8 cellular contexts compared by ENCODE assay signal in genomic region chr11:118916842-118917388, GRCh38. TPM values are rescaled to one million over a fixed set of nuclear protein-coding genes. Genes with fewer than 3 reads are reported as not detected.
DNase-seq lines count a peak whose midpoint lies in the region; ATAC-seq, FAIRE-seq and TF ChIP-seq lines count a peak whose summit lies in the region.

No MANE protein-coding gene starts in this region.

- H3K36me3 ChIP-seq in Panc1 (ENCODE audit: control insufficient read depth, insufficient read depth, low read length) (peaks cover 3% of the 10 kb centered on the region), esophagus (ENCODE audit: control insufficient read depth in 2 of 2, insufficient read depth in 2 of 2, low read length in 1 of 2) (no peaks in the 10 kb centered on the region)

- BruUV-seq in Panc1 (replicated peaks; lab: Mats Ljungman, UMichigan) = TSS peak; percentile 26

- H3K4me1 ChIP-seq in Panc1 (ENCODE audit: control insufficient read depth, insufficient read depth, low read length) = peaks cover 97% of the 10 kb centered on the region
- H3K4me1 ChIP-seq in esophagus (ENCODE audit: control insufficient read depth in 2 of 2, insufficient read depth in 2 of 2, low read length in 1 of 2) = peaks cover 43 to 84% of the 10 kb centered on the region in 2 donors

- peak overlapping the region; percentile 2 to 47; a peak in 3 of 4 replicates for H3K4me3 ChIP-seq in Panc1 (ENCODE audit: low read depth in 2 of 2, low read length in 2 of 2)
- H3K4me3 ChIP-seq in esophagus (ENCODE audit: low read depth in 1 of 2, low read length in 2 of 2) = no peak overlapping the region

- no peaks in the 10 kb centered on the region for H3K9me3 Mint-ChIP-seq in CD4-positive, alpha-beta T cell
- no peaks in the 10 kb centered on the region for H3K9me3 Mint-ChIP-seq in osteocyte (ENCODE audit: unreplicated experiment)

- no peak for TF ChIP-seq CTCF in CD4-positive, alpha-beta T cell (IDR thresholded peaks at IDR 0.05)
- no peak for TF ChIP-seq CTCF in Panc1 (IDR thresholded peaks at IDR 0.05)
- no peak for TF ChIP-seq CTCF in osteocyte (IDR thresholded peaks at IDR 0.05)

- FAIRE-seq in GM19239 (lab: Jason Lieb, UNC) = no peak

- intact Hi-C loops in CD4-positive, alpha-beta T cell (cut with DNase I, micrococcal nuclease) = no loop called here
- intact Hi-C loops in Panc1 (cut with micrococcal nuclease; ENCODE audit: unreplicated experiment) = no loop called here

- 19 to 27% methylated on average over 8 of the region's 8 CpGs for WGBS in esophagus, 2 donors

- in situ Hi-C loops in Panc1 (cut with HindIII; ENCODE audit: low pct_unique_long_range_greater_than_20kb, low sequenced_read_pairs) = no loop called here

- H3K27ac Mint-ChIP-seq in CD4-positive, alpha-beta T cell = peak overlapping the region; percentile 100
- peak overlapping the region; percentile 100 for H3K27ac Mint-ChIP-seq in osteocyte (ENCODE audit: unreplicated experiment)

- DNase-seq in CD4-positive, alpha-beta T cell = no peak
- no peak for DNase-seq in Panc1 (ENCODE audit: low read depth, low spot score)
- DNase-seq in osteocyte (ENCODE audit: extremely low spot score, unreplicated experiment) = no peak
- no peak for DNase-seq in activated gamma-delta T cell treated with Interleukin-2 at 50 U/mL for 16 hours
- DNase-seq in GM19239 (ENCODE audit: insufficient read length, low spot score) = no peak
- no peak for DNase-seq in activated CD4-positive, alpha-beta T cell treated with anti-CD3 and anti-CD28 coated beads, Interleukin-2, amount 50 U/mL, for 4 hours

- POLR2A ChIA-PET in CD4-positive, alpha-beta T cell (lab: Charles Lee) = interaction anchor here (1.0 to 10.4 kb wide), 3 partner anchors 21 to 127 kb away, joined by 3 to 157 read pairs (median 4); partner anchors contain the start of gene DDX6
- POLR2A ChIA-PET in Panc1 (lab: Charles Lee) = interaction anchor here (0.6 kb wide), 1 partner anchor 9 kb away, joined by 4 read pairs; no protein-coding TSS in a partner anchor

- H3K36me3 Mint-ChIP-seq in CD4-positive, alpha-beta T cell (ENCODE audit: low read depth) = peaks cover 61% of the 10 kb centered on the region
- no peaks in the 10 kb centered on the region for H3K36me3 Mint-ChIP-seq in osteocyte (ENCODE audit: unreplicated experiment)

- H3K4me3 Mint-ChIP-seq in CD4-positive, alpha-beta T cell = peak overlapping the region; percentile 92
- H3K4me3 Mint-ChIP-seq in osteocyte (ENCODE audit: unreplicated experiment) = peak overlapping the region; percentile 75

- peaks cover 89% of the 10 kb centered on the region for H3K4me1 Mint-ChIP-seq in CD4-positive, alpha-beta T cell (ENCODE audit: low read depth)
- H3K4me1 Mint-ChIP-seq in osteocyte (ENCODE audit: unreplicated experiment) = peaks cover 96% of the 10 kb centered on the region

- H3K27me3 ChIP-seq in CD4-positive, alpha-beta T cell (ENCODE audit: control insufficient read depth, insufficient read depth, low read length) = no peaks in the 10 kb centered on the region
- H3K27me3 ChIP-seq in Panc1 (ENCODE audit: control insufficient read depth, insufficient read depth, low read length) = no peaks in the 10 kb centered on the region
- H3K27me3 ChIP-seq in esophagus (ENCODE audit: control insufficient read depth in 1 of 2, insufficient read depth in 2 of 2, low read length in 2 of 2) = no peaks in the 10 kb centered on the region

- no peaks in the 10 kb centered on the region for H3K9me3 ChIP-seq in CD4-positive, alpha-beta T cell (ENCODE audit: control insufficient read depth, low read length)
- H3K9me3 ChIP-seq in Panc1 (ENCODE audit: control insufficient read depth, insufficient read depth, low read depth, low read length) (no peaks in the 10 kb centered on the region), esophagus (ENCODE audit: control insufficient read depth in 2 of 2, insufficient read depth in 1 of 2, low read depth in 1 of 2, low read length in 1 of 2) (no peaks in the 10 kb centered on the region)

- peak overlapping the region; percentile 96 for H3K27ac ChIP-seq in CD4-positive, alpha-beta T cell (ENCODE audit: low read depth, low read length)
- H3K27ac ChIP-seq in Panc1 (ENCODE audit: low read length) = peak overlapping the region; percentile 99
- H3K27ac ChIP-seq in esophagus (ENCODE audit: low read depth in 2 of 2, low read length in 1 of 2) = peak overlapping the region; percentile 98 to 99

- no peaks in the 10 kb centered on the region for H3K27me3 Mint-ChIP-seq in CD4-positive, alpha-beta T cell
- no peaks in the 10 kb centered on the region for H3K27me3 Mint-ChIP-seq in osteocyte (ENCODE audit: unreplicated experiment)

- ATAC-seq in CD4-positive, alpha-beta T cell (ENCODE audit: poor library complexity) = no peak
- ATAC-seq in Panc1 = no peak
- ATAC-seq in GM19463 (IDR thresholded peaks at IDR 0.05; ENCODE audit: unreplicated experiment) = no peak

- CTCF ChIA-PET in CD4-positive, alpha-beta T cell (lab: Charles Lee) = interaction anchor here (0.5 kb wide), 1 partner anchor 156 kb away, joined by 5 read pairs; no protein-coding TSS in a partner anchor
- CTCF ChIA-PET in Panc1 (lab: Charles Lee) = no interaction called here

RNA-seq across cellular contexts. Expression of gene BCL9L, which starts 8.8 kb away (rescaled TPM):
- total RNA-seq in CD4-positive, alpha-beta T cell = 100 to 1,000 TPM; 326 to 332 TPM
- 234 TPM for total RNA-seq in Panc1 (2021; ENCODE audit: unreplicated experiment)
- polyA plus RNA-seq in Panc1 (2012; ENCODE audit: insufficient read length) = 207 TPM
- 10 to 100 TPM in 1 of 2 donors, 1 to 10 TPM in 1; 8.5 to 30.4 TPM for polyA plus RNA-seq in esophagus
- total RNA-seq in osteocyte = 115 and 122 TPM in 2 replicates

RNA-seq across cellular contexts. Expression of gene CXCR5, which starts 33.2 kb away (rescaled TPM):
- total RNA-seq in CD4-positive, alpha-beta T cell = 10 to 100 TPM; 13.2 to 14.3 TPM
- total RNA-seq in Panc1 (2021; ENCODE audit: unreplicated experiment) (not detected), osteocyte (not detected in 2 replicates)
- not detected for polyA plus RNA-seq in Panc1 (2012; ENCODE audit: insufficient read length)
- polyA plus RNA-seq in esophagus = under 1 TPM; 0.11 to 0.18 TPM

RNA-seq across cellular contexts. Expression of gene UPK2, which starts 39.2 kb away (rescaled TPM):
- total RNA-seq in CD4-positive, alpha-beta T cell = under 1 TPM in 1 of 2 experiments, not detected in 1; 0.27 TPM
- total RNA-seq in Panc1 (2021; ENCODE audit: unreplicated experiment) (0.92 TPM), osteocyte (0.42 and 0.86 TPM in 2 replicates)
- 4.6 TPM for polyA plus RNA-seq in Panc1 (2012; ENCODE audit: insufficient read length)
- polyA plus RNA-seq in esophagus = 10 to 100 TPM in 1 of 2 donors, 1 to 10 TPM in 1; 1.1 to 11.2 TPM

RNA-seq across cellular contexts. Expression of gene FOXR1, which starts 54.6 kb away (rescaled TPM):
- total RNA-seq in CD4-positive, alpha-beta T cell = not detected
- total RNA-seq in Panc1 (2021; ENCODE audit: unreplicated experiment) = not detected
- not detected for polyA plus RNA-seq in Panc1 (2012; ENCODE audit: insufficient read length)
- polyA plus RNA-seq in esophagus = not detected
- total RNA-seq in osteocyte = not detected in 2 replicates

Comparison
In these comparisons a context has a peak if more than half of its experiments do, and no peak if none do; other contexts are left out.
1. H3K4me3 ChIP-seq: peak in Panc1 (2 of 2); none in esophagus (0 of 2).
2. RNA of gene CXCR5, which starts 33.2 kb away (total RNA-seq): 13.2 to 14.3 TPM in CD4-positive, alpha-beta T cell; not detected in osteocyte and not detected in Panc1 (single experiment); every median in the first group is over 10 times any median in the second.
3. Peak in every context shown above with its lines, with median percentiles within 50 percentile points of each other: H3K27ac ChIP-seq.